ENCODE assay signal across 9 cellular contexts in the genomic region with DNA sequence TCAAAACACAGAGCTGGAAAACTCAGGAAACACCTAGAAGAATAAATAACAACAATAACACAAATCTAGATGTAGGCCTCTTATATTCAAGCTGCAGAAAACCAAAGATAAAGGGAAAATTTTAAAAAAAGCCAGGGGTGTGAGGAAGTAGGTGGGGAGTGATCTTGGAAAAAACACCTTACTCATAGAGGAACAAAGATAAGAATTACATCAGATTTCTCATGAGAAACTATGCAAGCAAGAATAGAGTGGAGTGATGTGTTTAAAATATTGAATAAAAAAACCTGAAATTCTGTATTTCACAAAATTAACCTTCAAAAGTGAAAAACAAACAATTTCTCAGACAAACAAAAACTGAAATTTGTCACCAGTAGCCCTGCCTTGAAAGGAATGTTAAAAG.
"Had no signal": no experiment of that assay in that cellular context is flagged by ENCODE, and none has a peak within 500 bp of the region (broad histone marks: within the 10 kb centered on the region; RNA-seq: fewer than 3 reads in every experiment).

No MANE protein-coding gene starts in this region.

- H3K36me3 ChIP-seq: HAP-1 had no signal

- H3K27me3 Mint-ChIP-seq: IgD-negative memory B cell had no signal

- H3K4me3 ChIP-seq: HAP-1 had no signal

- H3K27ac ChIP-seq: HL-60 had no signal

- FAIRE-seq: HepG2 had no signal

- H3K27ac Mint-ChIP-seq: HFFc6, IgD-negative memory B cell had no signal

- H3K9me3 ChIP-seq: HAP-1 had no signal

- H3K4me1 Mint-ChIP-seq: IgD-negative memory B cell had no signal

- DNase-seq: GOT3, H7, HFFc6, KG1 had no signal

- H3K4me1 ChIP-seq: HAP-1 had no signal

- ATAC-seq: HCT116, HepG2 had no signal

- H3K36me3 Mint-ChIP-seq: IgD-negative memory B cell had no signal

- H3K4me3 Mint-ChIP-seq: HFFc6, IgD-negative memory B cell had no signal
